9 cellular contexts compared by ENCODE assay signal in genomic region chr9:136726118-136726517, GRCh38. TPM values are rescaled to one million over a fixed set of nuclear protein-coding genes. Genes with fewer than 3 reads are reported as not detected.
DNase-seq lines count a peak whose midpoint lies in the region; ATAC-seq and TF ChIP-seq lines count a peak whose summit lies in the region.
"Had no signal": no experiment of that assay in that cellular context is flagged by ENCODE, and none has a peak within 500 bp of the region (broad histone marks: within the 10 kb centered on the region; RNA-seq: fewer than 3 reads in every experiment).

No MANE protein-coding gene starts in this region.

- TF ChIP-seq CTCF in heart left ventricle (IDR thresholded peaks at IDR 0.05) (no peak), right lobe of liver (IDR thresholded peaks at IDR 0.05) (no peak), upper lobe of right lung (IDR thresholded peaks at IDR 0.05) (no peak)

- DNase-seq in heart left ventricle, result no peak
- DNase-seq in left ventricle myocardium superior, result no peak
- no peak for DNase-seq in adipocyte (ENCODE audit: low read depth)
- DNase-seq in right lobe of liver, result no peak
- DNase-seq in upper lobe of right lung, result no peak
- no peak for DNase-seq in cerebellum (ENCODE audit: low spot score)

- H3K4me3 ChIP-seq in heart left ventricle (peak overlapping the region in 11 of 12 donors; percentile 68 to 96 (median 83)), adipocyte (ENCODE audit: low read length) (peak overlapping the region; percentile 85), right lobe of liver (peak overlapping the region; percentile 92 to 97 (median 95)), upper lobe of right lung (peak overlapping the region; percentile 83)

- intact Hi-C loops in heart left ventricle (cut with DNase I) (loop anchor here in 3 of 10 donors (5.0 kb wide), 1 partner anchor 39 kb away; the partner anchor contains the start of gene AGPAT2 (in 3 of the 3)), left ventricle myocardium superior (cut with micrococcal nuclease) (no loop called here), right lobe of liver (cut with DNase I) (no loop called here), upper lobe of right lung (cut with DNase I) (no loop called here)

- 38 to 57% (median 45%) methylated on average over 12 to 16 of the region's 16 CpGs for WGBS in heart left ventricle, 4 donors
- WGBS in right lobe of liver (ENCODE audit: insufficient coverage, low coverage, low lambda C conversion rate, missing lambda C conversion rate), result 14% methylated on average over 5 of the region's 16 CpGs

- no peaks in the 10 kb centered on the region for H3K9me3 ChIP-seq in heart left ventricle
- H3K9me3 ChIP-seq in adipocyte (ENCODE audit: control insufficient read depth, low read length), result no peaks in the 10 kb centered on the region
- H3K9me3 ChIP-seq in right lobe of liver, result no peaks in the 10 kb centered on the region
- H3K9me3 ChIP-seq in upper lobe of right lung, result no peaks in the 10 kb centered on the region

- H3K36me3 ChIP-seq in heart left ventricle (peaks cover 3 to 57% (median 49%) of the 10 kb centered on the region in 9 donors), adipocyte (ENCODE audit: control insufficient read depth, insufficient read depth, low read length, severe bottlenecking) (peaks cover 44% of the 10 kb centered on the region), right lobe of liver (peaks cover 0 to 39% (median 24%) of the 10 kb centered on the region in 4 donors), upper lobe of right lung (peaks cover 55% of the 10 kb centered on the region)

- TF ChIP-seq POLR2A in heart left ventricle (IDR thresholded peaks at IDR 0.05), result no peak
- TF ChIP-seq POLR2A in right lobe of liver (IDR thresholded peaks at IDR 0.05), result no peak

- H3K27ac ChIP-seq in heart left ventricle (peak overlapping the region in 11 of 12 donors; percentile 27 to 89 (median 79)), right lobe of liver (no peak overlapping the region), upper lobe of right lung (no peak overlapping the region)

- H3K27me3 ChIP-seq in heart left ventricle (no peaks in the 10 kb centered on the region), adipocyte (replicated peaks; ENCODE audit: control insufficient read depth, insufficient read depth, low read length) (no peaks in the 10 kb centered on the region), right lobe of liver (no peaks in the 10 kb centered on the region), upper lobe of right lung (no peaks in the 10 kb centered on the region)

- ATAC-seq in heart left ventricle (peak in 1 of 4 donors; percentile 3), left ventricle myocardium superior (no peak), right lobe of liver (no peak), upper lobe of right lung (no peak), GM21723 (IDR thresholded peaks at IDR 0.05; ENCODE audit: unreplicated experiment) (no peak), esophagus mucosa (no peak)

- H3K9ac ChIP-seq in adipocyte (ENCODE audit: low read length), result peak overlapping the region; percentile 88

- H3K4me1 ChIP-seq in heart left ventricle, result peaks cover 13 to 79% (median 52%) of the 10 kb centered on the region in 12 donors
- peaks cover 27% of the 10 kb centered on the region for H3K4me1 ChIP-seq in adipocyte (ENCODE audit: control insufficient read depth, insufficient read depth, low read length)
- H3K4me1 ChIP-seq in right lobe of liver, result peaks cover 0 to 17% (median 7%) of the 10 kb centered on the region in 4 donors
- H3K4me1 ChIP-seq in upper lobe of right lung, result peaks cover 48% of the 10 kb centered on the region

RNA-seq across cellular contexts. Expression of gene DIPK1B, which starts 13.7 kb away (rescaled TPM):
- 10 to 100 TPM; 14.4 to 46.3 (median 19.8) TPM for total RNA-seq in heart left ventricle
- polyA plus RNA-seq in heart left ventricle, result 10 to 100 TPM; 18.1 to 24.4 TPM
- total RNA-seq in left ventricle myocardium superior, result 22.3 TPM
- 1 to 10 TPM; 1.4 to 7.7 (median 5.1) TPM for total RNA-seq in right lobe of liver
- 17.7 TPM for total RNA-seq in upper lobe of right lung
- 24.1 TPM for total RNA-seq in cerebellum
- 0.76 TPM for total RNA-seq in esophagus mucosa

RNA-seq across cellular contexts. Expression of gene LCN10, which starts 16.6 kb away (rescaled TPM):
- 10 to 100 TPM in 5 of 9 donors, 1 to 10 TPM in 2, under 1 TPM in 2; 0.50 to 21.5 (median 10.1) TPM for total RNA-seq in heart left ventricle
- polyA plus RNA-seq in heart left ventricle, result 10 to 100 TPM; 15.7 to 40.7 TPM
- 10.6 TPM for total RNA-seq in left ventricle myocardium superior
- under 1 TPM in 4 of 6 experiments, not detected in 2; 0.23 to 0.81 (median 0.32) TPM for total RNA-seq in right lobe of liver
- total RNA-seq in upper lobe of right lung, result 11.2 TPM
- total RNA-seq in cerebellum, result not detected
- 1.3 TPM for total RNA-seq in esophagus mucosa

RNA-seq across cellular contexts. Expression of gene LCN6, which starts 22.2 kb away (rescaled TPM):
- total RNA-seq in heart left ventricle, result 10 to 100 TPM in 5 of 9 donors, 1 to 10 TPM in 3, under 1 TPM in 1; 0.81 to 58.7 (median 15.8) TPM
- 100 to 1,000 TPM in 1 of 2 donors, 10 to 100 TPM in 1; 46.1 to 101 TPM for polyA plus RNA-seq in heart left ventricle
- 17.4 TPM for total RNA-seq in left ventricle myocardium superior
- under 1 TPM in 2 of 6 experiments, not detected in 4; 0.26 to 0.63 TPM for total RNA-seq in right lobe of liver
- 21.5 TPM for total RNA-seq in upper lobe of right lung
- not detected for total RNA-seq in cerebellum
- total RNA-seq in esophagus mucosa, result 3.8 TPM
- total RNA-seq: T-helper 2 cell treated with Interferon-gamma antibody and Interleukin-4, amounts not matched to agents 100 ng/mL and 5 ng/mL, for 36 hours had no signal

RNA-seq across cellular contexts. Expression of gene LCN8, which starts 31.9 kb away (rescaled TPM):
- total RNA-seq in heart left ventricle (not detected), left ventricle myocardium superior (not detected), right lobe of liver (not detected), upper lobe of right lung (not detected), cerebellum (not detected), esophagus mucosa (not detected)
- polyA plus RNA-seq in heart left ventricle, result not detected
- total RNA-seq: T-helper 2 cell treated with Interferon-gamma antibody and Interleukin-4, amounts not matched to agents 100 ng/mL and 5 ng/mL, for 36 hours had no signal

RNA-seq across cellular contexts. Expression of gene LCN15, which starts 38.2 kb away (rescaled TPM):
- total RNA-seq in heart left ventricle (1 to 10 TPM in 3 of 9 donors, under 1 TPM in 2, not detected in 4; 0.64 to 2.8 (median 1.2) TPM), left ventricle myocardium superior (0.59 TPM), right lobe of liver (not detected), upper lobe of right lung (not detected), cerebellum (not detected), esophagus mucosa (not detected)
- polyA plus RNA-seq in heart left ventricle, result 1 to 10 TPM in 1 of 2 donors, under 1 TPM in 1; 0.65 to 2.4 TPM
- total RNA-seq: T-helper 2 cell treated with Interferon-gamma antibody and Interleukin-4, amounts not matched to agents 100 ng/mL and 5 ng/mL, for 36 hours had no signal

Comparison
In these comparisons a context has a peak if more than half of its experiments do, and no peak if none do; other contexts are left out.
1. H3K27ac ChIP-seq: peak in heart left ventricle (11 of 12); none in right lobe of liver (0 of 3) and upper lobe of right lung (single experiment).
2. Peak in every context shown above with its lines, with median percentiles within 50 percentile points of each other: H3K4me3 ChIP-seq.